ENCODE assay signal across 16 cellular contexts in genomic region chr10:1308415-1308814, GRCh38.
DNase-seq lines count a peak whose midpoint lies in the region; FAIRE-seq and TF ChIP-seq lines count a peak whose summit lies in the region.
"Had no signal": no experiment of that assay in that cellular context is flagged by ENCODE, and none has a peak within 500 bp of the region (broad histone marks: within the 10 kb centered on the region; RNA-seq: fewer than 3 reads in every experiment).

No MANE protein-coding gene starts in this region.

- H3K36me3 Mint-ChIP-seq in chondrocyte (ENCODE audit: low read depth), result peaks cover 2% of the 10 kb centered on the region
- H3K36me3 Mint-ChIP-seq: CD4-positive, alpha-beta memory T cell; IgD-negative memory B cell had no signal

- H3K27me3 ChIP-seq in HUES64 (ENCODE audit: insufficient read depth, low read length), result no peaks in the 10 kb centered on the region
- no peaks in the 10 kb centered on the region for H3K27me3 ChIP-seq in neuronal stem cell (ENCODE audit: control insufficient read depth in 3 of 3, insufficient read depth in 3 of 3, low read depth in 1 of 3, low read length in 3 of 3)
- H3K27me3 ChIP-seq in uterus, result no peaks in the 10 kb centered on the region
- H3K27me3 ChIP-seq: BE2C had no signal

- H3K23ac ChIP-seq in neuronal stem cell (ENCODE audit: low read depth, low read length, poor library complexity), result no peak overlapping the region

- peaks cover 44% of the 10 kb centered on the region for H3K4me1 Mint-ChIP-seq in chondrocyte (ENCODE audit: low read depth)
- H3K4me1 Mint-ChIP-seq: CD4-positive, alpha-beta memory T cell; IgD-negative memory B cell had no signal

- H3K79me1 ChIP-seq in neuronal stem cell (ENCODE audit: low read depth, low read length), result no peaks in the 10 kb centered on the region

- no peak overlapping the region for H2BK15ac ChIP-seq in neuronal stem cell (ENCODE audit: low read length)

- H2BK120ac ChIP-seq in neuronal stem cell (ENCODE audit: low read depth, low read length), result no peak overlapping the region

- peaks cover 3% of the 10 kb centered on the region for H3K9me3 Mint-ChIP-seq in chondrocyte (ENCODE audit: low read depth)

- TF ChIP-seq CTCF in chondrocyte (IDR thresholded peaks at IDR 0.05), result no peak
- no peak for TF ChIP-seq CTCF in uterus (IDR thresholded peaks at IDR 0.05)

- no peak overlapping the region for H3K4me2 ChIP-seq in neuronal stem cell (ENCODE audit: insufficient read depth, low read length, poor library complexity, severe bottlenecking)
- H3K4me2 ChIP-seq: A549 had no signal

- no peak overlapping the region for H3K18ac ChIP-seq in neuronal stem cell (ENCODE audit: low read length)

- peak overlapping the region; percentile 75 for H3K27ac Mint-ChIP-seq in chondrocyte (ENCODE audit: unreplicated experiment)
- H3K27ac Mint-ChIP-seq: CD4-positive, alpha-beta memory T cell had no signal

- H3K36me3 ChIP-seq in HUES64 (ENCODE audit: insufficient read depth, low read length) (no peaks in the 10 kb centered on the region), neuronal stem cell (replicated peaks in 1 of 2; ENCODE audit: control insufficient read depth in 2 of 2, insufficient read depth in 2 of 2, low read length in 2 of 2) (no peaks in the 10 kb centered on the region), uterus (no peaks in the 10 kb centered on the region)
- H3K36me3 ChIP-seq: BE2C had no signal

- no peak overlapping the region for H2AFZ ChIP-seq in neuronal stem cell (ENCODE audit: low read length)

- no peak overlapping the region for H3K4me3 Mint-ChIP-seq in chondrocyte (ENCODE audit: unreplicated experiment)
- H3K4me3 Mint-ChIP-seq: CD4-positive, alpha-beta memory T cell; IgD-negative memory B cell had no signal

- DNase-seq in chondrocyte (ENCODE audit: low spot score), result no peak
- no peak for DNase-seq in neuronal stem cell (ENCODE audit: low spot score)
- no peak for DNase-seq in uterus
- DNase-seq in HCEC 1CT, result no peak
- no peak for DNase-seq in urothelium cell line (ENCODE audit: low spot score)
- DNase-seq: BE2C; CD4-positive, alpha-beta memory T cell; DMS79 treated with DMSO at 0.1 percent for 48 hours; EL; GOT3 had no signal

- no peak overlapping the region for H4K8ac ChIP-seq in neuronal stem cell (ENCODE audit: low read depth, low read length)

- H3K4me1 ChIP-seq in HUES64 (ENCODE audit: insufficient read depth, low read length), result peaks cover 26% of the 10 kb centered on the region
- H3K4me1 ChIP-seq in neuronal stem cell (ENCODE audit: control insufficient read depth in 2 of 2, insufficient read depth in 1 of 2, low read depth in 1 of 2, low read length in 2 of 2), result peaks cover 3 to 19% of the 10 kb centered on the region in 2 donors
- H3K4me1 ChIP-seq in uterus, result no peaks in the 10 kb centered on the region
- H3K4me1 ChIP-seq: A549, BE2C had no signal

- H3K14ac ChIP-seq in neuronal stem cell (ENCODE audit: low read length), result no peak overlapping the region

- intact Hi-C loops in uterus (cut with DNase I; ENCODE audit: low total_unique reads), result no loop called here

- H2AK5ac ChIP-seq in neuronal stem cell (ENCODE audit: low read depth, low read length), result no peak overlapping the region

- H3K9me3 ChIP-seq in HUES64 (ENCODE audit: insufficient read depth, low read depth, low read length) (no peaks in the 10 kb centered on the region), neuronal stem cell (replicated peaks in 1 of 2; ENCODE audit: control insufficient read depth in 2 of 2, insufficient read depth in 1 of 2, low read depth in 1 of 2, low read length in 2 of 2) (no peaks in the 10 kb centered on the region), uterus (no peaks in the 10 kb centered on the region)
- H3K9me3 ChIP-seq: A549, BE2C had no signal

- H2BK12ac ChIP-seq in neuronal stem cell (ENCODE audit: low read length), result no peak overlapping the region

- no peak overlapping the region for H2BK5ac ChIP-seq in neuronal stem cell (ENCODE audit: low read length)

- H3K27me3 Mint-ChIP-seq in chondrocyte (ENCODE audit: low read depth), result no peaks in the 10 kb centered on the region
- H3K27me3 Mint-ChIP-seq: IgD-negative memory B cell had no signal

- no peak overlapping the region for H3K4ac ChIP-seq in neuronal stem cell (ENCODE audit: low read length)

- FAIRE-seq in urothelium cell line (lab: Jason Lieb, UNC), result no peak
- FAIRE-seq: A549, G401.6, GM12892 had no signal

- 97% methylated on average over 3 of the region's 3 CpGs for WGBS in HUES64
- no CpG with 5 or more reads among the region's 3 CpGs for WGBS in neuronal stem cell (ENCODE audit: extremely low coverage in 2 of 2, insufficient read length in 2 of 2, insufficient replicate concordance in 1 of 2), 2 donors

- no peak for TF ChIP-seq POLR2A in uterus (IDR thresholded peaks at IDR 0.05)

- H3K27ac ChIP-seq in HUES64 (ENCODE audit: low read depth, low read length) (peak overlapping the region; percentile 100), neuronal stem cell (replicated peaks; ENCODE audit: low read length) (no peak overlapping the region), uterus (no peak overlapping the region)
- H3K27ac ChIP-seq: A549, C4-2B had no signal

- H3K9ac ChIP-seq in HUES64 (ENCODE audit: low read depth, low read length) (no peak overlapping the region), neuronal stem cell (ENCODE audit: low read depth, low read length, poor library complexity) (no peak overlapping the region)

- H3K4me3 ChIP-seq in HUES64 (ENCODE audit: low read length) (no peak overlapping the region), neuronal stem cell (ENCODE audit: low read length in 2 of 2) (no peak overlapping the region), uterus (no peak overlapping the region)
- H3K4me3 ChIP-seq: A549 had no signal

- peak overlapping the region; percentile 22 for H4K91ac ChIP-seq in neuronal stem cell (ENCODE audit: low read depth, low read length, poor library complexity)
